ENCODE assay signal across 12 cellular contexts in the genomic region with DNA sequence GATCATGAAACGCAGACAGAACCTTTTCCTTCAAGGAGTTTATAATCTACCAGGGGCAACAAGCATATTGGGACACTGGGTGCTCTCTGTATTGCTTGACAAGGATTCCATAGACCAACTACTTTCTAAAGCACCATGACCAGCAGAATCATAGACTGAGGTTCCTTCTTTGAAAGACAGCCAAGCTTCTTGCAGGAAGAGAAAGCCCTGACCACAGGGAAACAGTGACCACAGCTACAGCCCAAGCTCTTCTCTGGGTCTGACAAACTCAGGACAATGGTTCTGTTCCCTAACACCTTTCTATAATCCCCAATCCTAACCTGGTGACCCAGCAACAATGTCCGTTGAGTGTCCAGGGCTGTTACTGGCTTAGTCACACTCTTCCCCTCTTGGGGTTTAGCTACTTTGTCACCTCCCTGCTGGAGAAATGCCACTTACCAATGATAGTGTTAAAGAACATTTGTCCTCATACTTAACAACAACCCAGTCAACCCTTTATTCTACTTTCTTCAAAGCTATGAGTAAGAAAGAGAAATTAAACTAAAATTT.
"Had no signal": no experiment of that assay in that cellular context is flagged by ENCODE, and none has a peak within 500 bp of the region (broad histone marks: within the 10 kb centered on the region; RNA-seq: fewer than 3 reads in every experiment).

No MANE protein-coding gene starts in this region.

- H3K27ac ChIP-seq: adrenal gland, prostate gland, suprapubic skin had no signal

- DNase-seq: activated naive CD4-positive, alpha-beta T cell treated with anti-CD3 and anti-CD28 coated beads, Interleukin-2, amount 50 U/mL, for 16 hours; adrenal gland; endodermal cell; left cardiac atrium; naive thymus-derived CD8-positive, alpha-beta T cell; nucleus accumbens; stimulated activated CD4-positive, alpha-beta T cell treated with anti-CD3 and anti-CD28 coated beads, Interleukin-4, amount 100 ng/mL, for 1 hour; stimulated activated CD8-positive, alpha-beta memory T cell treated with anti-CD3 and anti-CD28 coated beads, Interleukin-4, amount 100 ng/mL, for 48 hours; stimulated activated naive CD8-positive, alpha-beta T cell treated with anti-CD3 and anti-CD28 coated beads, Interleukin-15, Interleukin-2, amounts not matched to agents 100 U/mL and 50 U/mL, for 24 hours had no signal

- H3K4me3 ChIP-seq: adrenal gland, lung, prostate gland, suprapubic skin had no signal

- H3K4me1 ChIP-seq: prostate gland had no signal

- H3K9me3 ChIP-seq: adrenal gland, prostate gland, suprapubic skin had no signal

- H3K27me3 ChIP-seq: adrenal gland, suprapubic skin had no signal

- H3K36me3 ChIP-seq: adrenal gland, prostate gland, suprapubic skin had no signal
